ENCODE assay signal across 11 cellular contexts in the genomic region with DNA sequence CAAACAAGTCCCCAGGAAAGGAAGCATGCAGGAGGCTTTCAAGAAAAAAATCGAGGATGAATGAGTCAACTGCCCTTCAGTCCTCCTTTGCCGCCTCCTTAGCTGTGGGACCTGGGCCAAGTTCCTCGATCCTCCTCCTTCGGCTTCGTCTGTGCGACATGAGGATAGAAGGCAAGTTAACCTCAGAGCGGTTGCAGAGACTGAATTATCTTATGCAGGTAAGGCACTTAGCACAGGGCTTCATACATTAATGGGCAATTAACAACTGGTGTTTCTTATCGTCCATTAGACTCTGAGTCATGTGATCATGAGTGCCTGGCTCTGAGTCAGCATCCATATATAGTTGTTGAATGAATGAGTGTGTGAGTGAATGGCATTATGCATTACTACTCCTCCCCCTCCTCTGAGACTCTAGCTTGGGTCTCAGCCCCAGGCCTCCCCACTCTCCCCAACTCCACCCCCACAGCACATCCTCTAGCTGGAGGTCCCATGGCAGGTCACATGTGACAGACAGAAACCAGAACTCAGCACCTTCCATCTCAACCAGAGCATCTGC. TPM values are rescaled to one million over a fixed set of nuclear protein-coding genes. Genes with fewer than 3 reads are reported as not detected.
DNase-seq lines count a peak whose midpoint lies in the region; ATAC-seq, FAIRE-seq and TF ChIP-seq lines count a peak whose summit lies in the region.
"Had no signal": no experiment of that assay in that cellular context is flagged by ENCODE, and none has a peak within 500 bp of the region (broad histone marks: within the 10 kb centered on the region; RNA-seq: fewer than 3 reads in every experiment).

No MANE protein-coding gene starts in this region.

- H3K9me2 ChIP-seq in HCT116 (ENCODE audit: insufficient read depth), result no peaks in the 10 kb centered on the region

- H3K9me3 ChIP-seq in A673 (ENCODE audit: low read depth, low read length, poor library complexity, severe bottlenecking) (no peaks in the 10 kb centered on the region), HCT116 (ENCODE audit: control insufficient read depth in 1 of 2, insufficient read depth in 1 of 2, low read depth in 1 of 2, low read length in 2 of 2) (no peaks in the 10 kb centered on the region)

- H3K9ac ChIP-seq in HCT116 (ENCODE audit: low read length), result peak overlapping the region; percentile 55

- BruUV-seq in A673 (replicated peaks; lab: Mats Ljungman, UMichigan) (no TSS peak), HCT116 (replicated peaks; lab: Mats Ljungman, UMichigan) (no TSS peak)

- peaks cover 31% of the 10 kb centered on the region for H3K27me3 ChIP-seq in A673 (replicated peaks; ENCODE audit: insufficient read depth, low read depth, low read length, poor library complexity)
- no peaks in the 10 kb centered on the region for H3K27me3 ChIP-seq in HCT116 (ENCODE audit: insufficient read depth, low read length)

- TF ChIP-seq CTCF in A673 (conservative IDR thresholded peaks at IDR 0.05; ENCODE audit: low read depth, low read length) (no peak), HCT116 (IDR thresholded peaks at IDR 0.05 in 2 of 3, conservative IDR thresholded peaks at IDR 0.05 in 1 of 3; ENCODE audit: borderline replicate concordance in 1 of 3, insufficient read depth in 1 of 3, low read depth in 2 of 3, low read length in 2 of 3) (no peak), fibroblast of the aortic adventitia (IDR thresholded peaks at IDR 0.05; ENCODE audit: insufficient read depth, low read length) (no peak)

- peak overlapping the region; percentile 76 for H3K4me2 ChIP-seq in HCT116 (ENCODE audit: low read length)

- ATAC-seq in HCT116 (peak; percentile 39), HG03045 (IDR thresholded peaks at IDR 0.05; ENCODE audit: unreplicated experiment) (no peak), HG03108 (IDR thresholded peaks at IDR 0.05; ENCODE audit: unreplicated experiment) (no peak), GM19328 (IDR thresholded peaks at IDR 0.05; ENCODE audit: unreplicated experiment) (no peak)

- CTCF ChIA-PET in A673 (lab: Charles Lee), result no interaction called here
- CTCF ChIA-PET in HCT116 (lab: Charles Lee), result interaction anchor here (0.5 to 2.9 kb wide), 5 partner anchors 28 to 85 kb away, joined by 3 to 19 read pairs (median 4); no protein-coding TSS in a partner anchor

- POLR2A ChIA-PET in A673 (lab: Charles Lee; ENCODE audit: low non-redundant PET) (no interaction called here), HCT116 (lab: Charles Lee) (interaction anchor here (0.8 kb wide), 1 partner anchor 1146 kb away, joined by 3 read pairs; no protein-coding TSS in a partner anchor)

- peak; percentile 65 for FAIRE-seq in RCC 7860 (lab: Jason Lieb, UNC)
- FAIRE-seq: H1 had no signal

- RAD21 ChIA-PET in HCT116 (lab: Charles Lee; ENCODE audit: low non-redundant PET in 1 of 2, low total read pairs in 2 of 2, uncharacterized antibody in 2 of 2, unreplicated experiment in 2 of 2), result interaction anchor here (1.0 to 1.6 kb wide), 2 partner anchors 80 kb away, joined by 3 to 4 read pairs; no protein-coding TSS in a partner anchor

- TF ChIP-seq POLR2A in HCT116 (IDR thresholded peaks at IDR 0.05; ENCODE audit: borderline replicate concordance, extremely low read depth, insufficient read depth, insufficient read length), result no peak

- no peak overlapping the region for H3K27ac ChIP-seq in A673 (ENCODE audit: low read depth, low read length, poor library complexity, severe bottlenecking)
- H3K27ac ChIP-seq in HCT116 (ENCODE audit: low read depth, low read length), result peak overlapping the region; percentile 72

- peak overlapping the region; percentile 89 for H2AFZ ChIP-seq in HCT116 (ENCODE audit: low read depth, low read length, poor library complexity, severe bottlenecking)

- intact Hi-C loops in A673 (cut with micrococcal nuclease; ENCODE audit: unreplicated experiment), result loop anchor here (5.0 kb wide), 1 partner anchor 72 kb away; no protein-coding TSS in a partner anchor
- intact Hi-C loops in HCT116 (cut with micrococcal nuclease), result loop anchor here (5.0 kb wide), 2 partner anchors 393 to 427 kb away; no protein-coding TSS in a partner anchor

- DNase-seq in A673 (ENCODE audit: low spot score) (peak; percentile 61), HCT116 (ENCODE audit: low read depth, low spot score) (peak; percentile 76), RCC 7860 (ENCODE audit: low spot score) (peak; percentile 72), fibroblast of the aortic adventitia (ENCODE audit: low read depth) (peak; percentile 70), T-helper 1 cell (no peak)
- DNase-seq: activated CD8-positive, alpha-beta memory T cell treated with anti-CD3 and anti-CD28 coated beads, Interleukin-2, amount 50 U/mL, for 4 hours; NCI-H1694 had no signal

- no peaks in the 10 kb centered on the region for H4K20me1 ChIP-seq in HCT116 (ENCODE audit: insufficient read depth)

- H3K4me3 ChIP-seq in A673 (ENCODE audit: low read depth, low read length, poor library complexity, severe bottlenecking) (no peak overlapping the region), HCT116 (replicated peaks in 1 of 2; ENCODE audit: low read depth in 1 of 2, low read length in 2 of 2) (peak overlapping the region; percentile 18 to 45), fibroblast of the aortic adventitia (ENCODE audit: low read depth, low read length) (peak overlapping the region; percentile 43)

- no peak for TF ChIP-seq RAD21 in HCT116 (IDR thresholded peaks at IDR 0.05; ENCODE audit: low read depth)

- H3K4me1 ChIP-seq in A673 (ENCODE audit: insufficient read depth, low read length, poor library complexity, severe bottlenecking) (no peaks in the 10 kb centered on the region), HCT116 (ENCODE audit: control insufficient read depth in 1 of 2, insufficient read depth in 2 of 2, low read length in 2 of 2) (peaks cover 39 to 82% of the 10 kb centered on the region in 2 experiments)

- H3K36me3 ChIP-seq in A673 (ENCODE audit: insufficient read depth, low read length, poor library complexity, severe bottlenecking), result no peaks in the 10 kb centered on the region
- no peaks in the 10 kb centered on the region for H3K36me3 ChIP-seq in HCT116 (ENCODE audit: control insufficient read depth in 1 of 2, insufficient read depth in 2 of 2, low read length in 2 of 2)

- H3K79me2 ChIP-seq in HCT116 (ENCODE audit: insufficient read depth, low read length), result no peaks in the 10 kb centered on the region

TF ChIP-seq in HCT116, 20 proteins besides CTCF, POLR2A, EP300 and RAD21 (continues in another document):
- no peak; the same call in 1 of the 2 replicates for TF ChIP-seq POLR2AphosphoS5 (IDR thresholded peaks at IDR 0.05; ENCODE audit: low read depth, low read length)
- TF ChIP-seq JUND (IDR thresholded peaks at IDR 0.05), result peak; percentile 85
- TF ChIP-seq CBX3 (IDR thresholded peaks at IDR 0.05; ENCODE audit: low read depth), result peak; percentile 85; the same call in 1 of the 2 replicates
- TF ChIP-seq SIN3A (IDR thresholded peaks at IDR 0.05; ENCODE audit: low read depth), result no peak
- peak; percentile 89 for TF ChIP-seq FOSL1 (IDR thresholded peaks at IDR 0.05; ENCODE audit: low read depth)
- no peak for TF ChIP-seq EZH2 (IDR thresholded peaks at IDR 0.05)
- TF ChIP-seq, protein P1, sequence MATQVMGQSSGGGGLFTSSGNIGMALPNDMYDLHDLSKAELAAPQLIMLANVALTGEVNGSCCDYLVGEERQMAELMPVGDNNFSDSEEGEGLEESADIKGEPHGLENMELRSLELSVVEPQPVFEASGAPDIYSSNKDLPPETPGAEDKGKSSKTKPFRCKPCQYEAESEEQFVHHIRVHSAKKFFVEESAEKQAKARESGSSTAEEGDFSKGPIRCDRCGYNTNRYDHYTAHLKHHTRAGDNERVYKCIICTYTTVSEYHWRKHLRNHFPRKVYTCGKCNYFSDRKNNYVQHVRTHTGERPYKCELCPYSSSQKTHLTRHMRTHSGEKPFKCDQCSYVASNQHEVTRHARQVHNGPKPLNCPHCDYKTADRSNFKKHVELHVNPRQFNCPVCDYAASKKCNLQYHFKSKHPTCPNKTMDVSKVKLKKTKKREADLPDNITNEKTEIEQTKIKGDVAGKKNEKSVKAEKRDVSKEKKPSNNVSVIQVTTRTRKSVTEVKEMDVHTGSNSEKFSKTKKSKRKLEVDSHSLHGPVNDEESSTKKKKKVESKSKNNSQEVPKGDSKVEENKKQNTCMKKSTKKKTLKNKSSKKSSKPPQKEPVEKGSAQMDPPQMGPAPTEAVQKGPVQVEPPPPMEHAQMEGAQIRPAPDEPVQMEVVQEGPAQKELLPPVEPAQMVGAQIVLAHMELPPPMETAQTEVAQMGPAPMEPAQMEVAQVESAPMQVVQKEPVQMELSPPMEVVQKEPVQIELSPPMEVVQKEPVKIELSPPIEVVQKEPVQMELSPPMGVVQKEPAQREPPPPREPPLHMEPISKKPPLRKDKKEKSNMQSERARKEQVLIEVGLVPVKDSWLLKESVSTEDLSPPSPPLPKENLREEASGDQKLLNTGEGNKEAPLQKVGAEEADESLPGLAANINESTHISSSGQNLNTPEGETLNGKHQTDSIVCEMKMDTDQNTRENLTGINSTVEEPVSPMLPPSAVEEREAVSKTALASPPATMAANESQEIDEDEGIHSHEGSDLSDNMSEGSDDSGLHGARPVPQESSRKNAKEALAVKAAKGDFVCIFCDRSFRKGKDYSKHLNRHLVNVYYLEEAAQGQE (IDR thresholded peaks at IDR 0.05; ENCODE audit: low read depth), result no peak
- TF ChIP-seq, protein P2, sequence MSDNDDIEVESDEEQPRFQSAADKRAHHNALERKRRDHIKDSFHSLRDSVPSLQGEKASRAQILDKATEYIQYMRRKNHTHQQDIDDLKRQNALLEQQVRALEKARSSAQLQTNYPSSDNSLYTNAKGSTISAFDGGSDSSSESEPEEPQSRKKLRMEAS (IDR thresholded peaks at IDR 0.05), result peak; percentile 89
- TF ChIP-seq, protein P3, sequence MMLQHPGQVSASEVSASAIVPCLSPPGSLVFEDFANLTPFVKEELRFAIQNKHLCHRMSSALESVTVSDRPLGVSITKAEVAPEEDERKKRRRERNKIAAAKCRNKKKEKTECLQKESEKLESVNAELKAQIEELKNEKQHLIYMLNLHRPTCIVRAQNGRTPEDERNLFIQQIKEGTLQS (IDR thresholded peaks at IDR 0.05), result no peak
- peak; percentile 17 for TF ChIP-seq YY1 (IDR thresholded peaks at IDR 0.05; ENCODE audit: extremely low read depth, insufficient replicate concordance, low read depth, low read length)
- peak; percentile 72 for TF ChIP-seq SP1 (IDR thresholded peaks at IDR 0.05; ENCODE audit: low read depth)
- TF ChIP-seq ZNF274 (IDR thresholded peaks at IDR 0.05; ENCODE audit: low read depth, low read length), result no peak

RNA-seq across cellular contexts. Expression of a gene that starts 1.6 kb away (rescaled TPM):
- not detected in 2 replicates for total RNA-seq in A673 (2021)
- 1.7 TPM for total RNA-seq in HCT116 (2021; ENCODE audit: unreplicated experiment)
- 2.6 and 3.0 TPM in 2 replicates for polyA plus RNA-seq in HCT116 (2012)
- not detected in 2 replicates for total RNA-seq in fibroblast of the aortic adventitia (ENCODE audit: low replicate concordance)
- total RNA-seq: H1 had no signal

RNA-seq across cellular contexts. Expression of a gene that starts 6.7 kb away (rescaled TPM):
- 0.45 TPM in 1 of 2 replicates, not detected in the other for total RNA-seq in A673 (2021)
- total RNA-seq in HCT116 (2021; ENCODE audit: unreplicated experiment), result 9.8 TPM
- polyA plus RNA-seq in HCT116 (2012), result 17.2 and 26.9 TPM in 2 replicates
- 0.33 TPM in 1 of 2 replicates, not detected in the other for total RNA-seq in fibroblast of the aortic adventitia (ENCODE audit: low replicate concordance)

RNA-seq across cellular contexts. Expression of a gene that starts 28.6 kb away (rescaled TPM):
- total RNA-seq in A673 (2021) (17.8 and 21.7 TPM in 2 replicates), HCT116 (2021; ENCODE audit: unreplicated experiment) (17.3 TPM), fibroblast of the aortic adventitia (ENCODE audit: low replicate concordance) (5.0 and 8.0 TPM in 2 replicates)
- polyA plus RNA-seq in HCT116 (2012), result 10.5 and 12.4 TPM in 2 replicates

Comparison
In these comparisons a context has a peak if more than half of its experiments do, and no peak if none do; other contexts are left out.
1. DNase-seq: peak in A673 (single experiment), HCT116 (single experiment), RCC 7860 (single experiment) and fibroblast of the aortic adventitia (single experiment); none in T-helper 1 cell (0 of 5).